21 cellular contexts compared by ENCODE assay signal in the genomic region with DNA sequence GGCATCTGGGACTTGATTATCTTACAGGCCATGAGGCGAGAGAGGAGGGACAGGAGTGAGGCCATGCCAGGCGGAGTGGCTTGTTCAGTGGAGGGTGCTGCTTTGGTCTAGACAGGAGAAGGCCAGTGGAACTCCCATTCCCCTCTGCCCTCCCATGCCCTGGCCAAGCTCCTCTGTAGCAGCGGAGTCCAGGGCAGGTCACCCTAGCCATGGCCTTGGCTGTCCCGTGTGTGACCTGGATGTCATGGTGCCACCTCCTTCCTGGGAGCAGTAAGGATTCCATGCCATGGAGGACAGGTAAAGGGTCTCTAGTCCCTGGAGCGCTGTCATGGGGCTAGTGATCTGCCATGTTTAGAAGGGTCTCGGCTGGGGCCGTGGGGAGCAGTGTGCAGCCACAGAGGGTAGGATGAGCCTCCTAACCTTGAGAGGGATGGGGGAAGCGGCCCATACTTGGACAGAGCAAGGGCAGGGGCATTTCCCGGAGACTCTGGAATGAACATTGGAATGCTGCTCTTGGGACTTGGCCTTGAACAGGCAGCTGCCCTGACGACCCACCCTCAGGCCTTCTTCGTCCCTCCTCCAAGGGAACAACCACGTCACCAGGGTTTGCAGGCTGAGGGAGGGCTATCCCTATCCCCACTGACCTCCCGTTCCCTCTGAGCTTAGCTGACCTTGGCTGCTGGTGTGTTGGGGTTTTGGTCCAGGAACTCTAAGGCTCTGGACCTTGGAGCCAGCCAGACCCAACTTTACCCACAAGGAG.
A peak's percentile ranks its signal among the peaks of the same experiment; 100 is the strongest.
DNase-seq lines count a peak whose midpoint lies in the region; ATAC-seq and TF ChIP-seq lines count a peak whose summit lies in the region.
"Had no signal": no experiment of that assay in that cellular context is flagged by ENCODE, and none has a peak within 500 bp of the region (broad histone marks: within the 10 kb centered on the region; RNA-seq: fewer than 3 reads in every experiment).

No MANE protein-coding gene starts in this region.

- ATAC-seq in GM21515 (IDR thresholded peaks at IDR 0.05; ENCODE audit: unreplicated experiment) = no peak

- no peaks in the 10 kb centered on the region for H3K9me3 Mint-ChIP-seq in Caco-2 (ENCODE audit: unreplicated experiment)
- H3K9me3 Mint-ChIP-seq: activated naive CD4-positive, alpha-beta T cell treated with anti-CD3 and anti-CD28 coated beads, Interleukin-2, amount 50 U/mL, for 24 hours; nephron progenitor cell; stimulated activated naive CD8-positive, alpha-beta T cell treated with anti-CD3 and anti-CD28 coated beads, Interleukin-15, Interleukin-2, amounts not matched to agents 100 ng/mL and 50 ng/mL, for 24 hours; T-helper 2 cell treated with Interferon-gamma antibody and Interleukin-4, amounts not matched to agents 5 μg/mL and 100 μg/mL, for 36 hours had no signal

- intact Hi-C loops in esophagus squamous epithelium (cut with DNase I) (no loop called here), Caco-2 (cut with micrococcal nuclease; ENCODE audit: unreplicated experiment) (no loop called here)

- H3K36me3 Mint-ChIP-seq in Caco-2 (ENCODE audit: insufficient read depth, unreplicated experiment) = no peaks in the 10 kb centered on the region
- H3K36me3 Mint-ChIP-seq: activated naive CD4-positive, alpha-beta T cell treated with anti-CD3 and anti-CD28 coated beads, Interleukin-2, amount 50 U/mL, for 24 hours had no signal

- H3K9me3 ChIP-seq in esophagus squamous epithelium = no peaks in the 10 kb centered on the region
- no peaks in the 10 kb centered on the region for H3K9me3 ChIP-seq in muscle layer of duodenum (ENCODE audit: control insufficient read depth in 1 of 2, low read length in 2 of 2)
- no peaks in the 10 kb centered on the region for H3K9me3 ChIP-seq in Caco-2
- H3K9me3 ChIP-seq: BE2C, MG63 had no signal

- TF ChIP-seq CTCF in RWPE1 (conservative IDR thresholded peaks at IDR 0.05; ENCODE audit: low read depth) (no peak), esophagus squamous epithelium (IDR thresholded peaks at IDR 0.05) (no peak), Caco-2 (IDR thresholded peaks at IDR 0.05; ENCODE audit: insufficient read depth in 1 of 2, low read depth in 1 of 2, low read length in 1 of 2, severe bottlenecking in 1 of 2, unreplicated experiment in 1 of 2) (no peak)

- H3K27ac Mint-ChIP-seq in Caco-2 (ENCODE audit: unreplicated experiment) = no peak overlapping the region
- H3K27ac Mint-ChIP-seq: activated naive CD4-positive, alpha-beta T cell treated with anti-CD3 and anti-CD28 coated beads, Interleukin-2, amount 50 U/mL, for 24 hours; stimulated activated naive CD8-positive, alpha-beta T cell treated with anti-CD3 and anti-CD28 coated beads, Interleukin-15, Interleukin-2, amounts not matched to agents 100 ng/mL and 50 ng/mL, for 24 hours; T-helper 2 cell treated with Interferon-gamma antibody and Interleukin-4, amounts not matched to agents 5 μg/mL and 100 μg/mL, for 36 hours had no signal

- CTCF ChIA-PET in RWPE1 (lab: Yijun Ruan, JAX) = interaction anchor here (0.6 kb wide), 2 partner anchors 50 to 91 kb away, joined by 3 to 4 read pairs; no protein-coding TSS in a partner anchor
- CTCF ChIA-PET in Caco-2 (lab: Charles Lee) = interaction anchor here (1.0 kb wide), 1 partner anchor 112 kb away, joined by 3 read pairs; no protein-coding TSS in a partner anchor

- POLR2A ChIA-PET in RWPE1 (lab: Yijun Ruan, JAX; ENCODE audit: low non-redundant PET) = no interaction called here
- POLR2A ChIA-PET in Caco-2 (lab: Charles Lee) = no interaction called here

- H3K27me3 ChIP-seq in esophagus squamous epithelium (no peaks in the 10 kb centered on the region), muscle layer of duodenum (ENCODE audit: low read depth, low read length) (no peaks in the 10 kb centered on the region), Caco-2 (replicated peaks; ENCODE audit: control insufficient read depth, insufficient read depth, low read length) (no peaks in the 10 kb centered on the region)
- H3K27me3 ChIP-seq: BE2C, MG63 had no signal

- H3K27ac ChIP-seq in RWPE1 = peak overlapping the region; percentile 56
- peak overlapping the region; percentile 1 to 62 (median 34) for H3K27ac ChIP-seq in esophagus squamous epithelium
- peak overlapping the region; percentile 9 for H3K27ac ChIP-seq in muscle layer of duodenum (ENCODE audit: low read length)
- peak overlapping the region; percentile 96 for H3K27ac ChIP-seq in temporal lobe (ENCODE audit: low read depth, low read length)

- no peaks in the 10 kb centered on the region for H3K27me3 Mint-ChIP-seq in Caco-2 (ENCODE audit: insufficient read depth, unreplicated experiment)
- H3K27me3 Mint-ChIP-seq: activated naive CD4-positive, alpha-beta T cell treated with anti-CD3 and anti-CD28 coated beads, Interleukin-2, amount 50 U/mL, for 24 hours; stimulated activated naive CD8-positive, alpha-beta T cell treated with anti-CD3 and anti-CD28 coated beads, Interleukin-15, Interleukin-2, amounts not matched to agents 100 ng/mL and 50 ng/mL, for 24 hours had no signal

- BruUV-seq in Caco-2 (replicated peaks; lab: Mats Ljungman, UMichigan) = no TSS peak

- H3K4me3 ChIP-seq in esophagus squamous epithelium = no peak overlapping the region
- no peak overlapping the region for H3K4me3 ChIP-seq in muscle layer of duodenum (ENCODE audit: low read depth in 1 of 2, low read length in 2 of 2)
- no peak overlapping the region for H3K4me3 ChIP-seq in Caco-2 (ENCODE audit: low read depth, low read length)
- H3K4me3 ChIP-seq: MG63, smooth muscle cell had no signal

- H3K4me1 ChIP-seq in esophagus squamous epithelium (peaks cover 35 to 99% (median 54%) of the 10 kb centered on the region in 3 donors), muscle layer of duodenum (ENCODE audit: control insufficient read depth in 1 of 2, insufficient read depth in 2 of 2, low read length in 2 of 2) (peaks cover 19 to 66% of the 10 kb centered on the region in 2 donors), Caco-2 (peaks cover 13% of the 10 kb centered on the region; the same call in 1 of the 2 replicates)

- no peak for DNase-seq in RWPE1 (ENCODE audit: low spot score)
- DNase-seq in esophagus squamous epithelium (lab: John Stamatoyannopoulos, UW) = no peak
- no peak for DNase-seq in DMS79 treated with DMSO at 0.1 percent for 48 hours (lab: John Stamatoyannopoulos, UW)
- DNase-seq in Caco-2 = no peak
- no peak for DNase-seq in NCI-H526 (lab: John Stamatoyannopoulos, UW)
- DNase-seq: BE2C; cerebellar nuclear complex; DMS79; hippocampal formation; MG63; NCI-H2107; nephron progenitor cell; NK-92 treated with Interleukin-12 subunit alpha and Interleukin-12 subunit beta, amount 100 ng/mL, for 24 hours; SHP77 had no signal

- WGBS in esophagus squamous epithelium, 2 donors = 71 to 100% methylated on average over 2 to 8 of the region's 13 CpGs

- TF ChIP-seq POLR2A in esophagus squamous epithelium (IDR thresholded peaks at IDR 0.05) = no peak

- no peaks in the 10 kb centered on the region for H3K4me1 Mint-ChIP-seq in Caco-2 (ENCODE audit: low read depth, unreplicated experiment)

- no peak overlapping the region for H3K4me3 Mint-ChIP-seq in Caco-2 (ENCODE audit: unreplicated experiment)
- H3K4me3 Mint-ChIP-seq: activated naive CD4-positive, alpha-beta T cell treated with anti-CD3 and anti-CD28 coated beads, Interleukin-2, amount 50 U/mL, for 24 hours; nephron progenitor cell; stimulated activated naive CD8-positive, alpha-beta T cell treated with anti-CD3 and anti-CD28 coated beads, Interleukin-15, Interleukin-2, amounts not matched to agents 100 ng/mL and 50 ng/mL, for 24 hours; T-helper 2 cell treated with Interferon-gamma antibody and Interleukin-4, amounts not matched to agents 5 μg/mL and 100 μg/mL, for 36 hours had no signal

- peaks cover 0 to 28% (median 0%) of the 10 kb centered on the region in 3 donors for H3K36me3 ChIP-seq in esophagus squamous epithelium
- no peaks in the 10 kb centered on the region for H3K36me3 ChIP-seq in muscle layer of duodenum (ENCODE audit: control insufficient read depth in 1 of 2, insufficient read depth in 2 of 2, low read length in 2 of 2)
- H3K36me3 ChIP-seq in Caco-2 (ENCODE audit: control insufficient read depth, insufficient read depth, low read length) = no peaks in the 10 kb centered on the region
- H3K36me3 ChIP-seq: BE2C, MG63 had no signal

Comparison
In these comparisons a context has a peak if more than half of its experiments do, and no peak if none do; other contexts are left out.
1. H3K27ac ChIP-seq: peak in every context shown above with its lines; median percentile 96 in temporal lobe; 56 in RWPE1; 34 in esophagus squamous epithelium; 9 in muscle layer of duodenum.